ENCODE assay signal across 13 cellular contexts in genomic region chr4:118173126-118173525, GRCh38.
"Had no signal": no experiment of that assay in that cellular context is flagged by ENCODE, and none has a peak within 500 bp of the region (broad histone marks: within the 10 kb centered on the region; RNA-seq: fewer than 3 reads in every experiment).

No MANE protein-coding gene starts in this region.

- H3K27me3 ChIP-seq: ovary had no signal

- H3K9me3 ChIP-seq: ovary had no signal

- H3K4me3 ChIP-seq: ovary had no signal

- ATAC-seq: activated CD8-positive, alpha-beta T cell treated with anti-CD3 and anti-CD28 coated beads, Interleukin-2, amount 10 ng/mL, durations not matched to agents 7 days and 5 days; stimulated activated memory B cell treated with anti-CD40 and anti-IgM and Interleukin-4, amounts not matched to agents 10 μg/mL and 1 μg/mL and 100 μg/mL, for 72 hours; WTC11 had no signal

- H3K36me3 ChIP-seq: ovary had no signal

- H3K27ac ChIP-seq: ovary had no signal

- DNase-seq: activated CD4-positive, alpha-beta T cell treated with anti-CD3 and anti-CD28 coated beads for 4 hours; activated CD8-positive, alpha-beta memory T cell treated with anti-CD3 and anti-CD28 coated beads, Interleukin-2, amount 50 U/mL, for 4 hours; activated CD8-positive, alpha-beta T cell treated with anti-CD3 and anti-CD28 coated beads, Interleukin-2, amount 10 ng/mL, durations not matched to agents 7 days and 5 days; activated gamma-delta T cell; activated T-cell treated with anti-CD3 and anti-CD28 coated beads, Interleukin-2, amount 50 U/mL, for 48 hours; endodermal cell; foreskin fibroblast; glutamatergic neuron; ovary; stimulated activated CD4-positive, alpha-beta T cell treated with anti-CD3 and anti-CD28 coated beads, Interleukin-12 subunit alpha, Interleukin-12 subunit beta, amount 100 ng/mL, for 4 hours; stimulated activated CD4-positive, alpha-beta T cell treated with anti-CD3 and anti-CD28 coated beads, Interleukin-2, amount 100 ng/mL, for 24 hours had no signal
